18 cellular contexts compared by ENCODE assay signal in genomic region chr19:33350538-33351309, GRCh38. TPM values are rescaled to one million over a fixed set of nuclear protein-coding genes. Genes with fewer than 3 reads are reported as not detected.
DNase-seq lines count a peak whose midpoint lies in the region; ATAC-seq and TF ChIP-seq lines count a peak whose summit lies in the region.
"Had no signal": no experiment of that assay in that cellular context is flagged by ENCODE, and none has a peak within 500 bp of the region (broad histone marks: within the 10 kb centered on the region; RNA-seq: fewer than 3 reads in every experiment).

No MANE protein-coding gene starts in this region.

- H3K4me1 ChIP-seq in mammary epithelial cell (ENCODE audit: insufficient read depth, low read length) (peaks cover 17% of the 10 kb centered on the region), mesenchymal stem cell (ENCODE audit: control insufficient read depth, insufficient read depth, low read depth, low read length) (no peaks in the 10 kb centered on the region), GM23338 (ENCODE audit: insufficient read depth) (no peaks in the 10 kb centered on the region)

- no peak for TF ChIP-seq CTCF in HFFc6 (IDR thresholded peaks at IDR 0.05)
- TF ChIP-seq CTCF in mammary epithelial cell (conservative IDR thresholded peaks at IDR 0.05 in 1 of 2, IDR thresholded peaks at IDR 0.05 in 1 of 2; ENCODE audit: extremely low read depth in 1 of 2, insufficient read depth in 1 of 2, low read depth in 1 of 2, low read length in 2 of 2): no peak
- no peak for TF ChIP-seq CTCF in activated CD8-positive, alpha-beta T cell treated with anti-CD3 and anti-CD28 coated beads for 36 hours (IDR thresholded peaks at IDR 0.05)
- TF ChIP-seq CTCF in GM23338 (conservative IDR thresholded peaks at IDR 0.05; ENCODE audit: low read depth in 2 of 2): no peak

- H3K79me2 ChIP-seq in mammary epithelial cell (ENCODE audit: insufficient read depth, low read length) (no peaks in the 10 kb centered on the region), GM23338 (replicated peaks; ENCODE audit: insufficient read depth) (no peaks in the 10 kb centered on the region)

- no peak overlapping the region for H2AK5ac ChIP-seq in mesenchymal stem cell (ENCODE audit: low read length, severe bottlenecking)

- H2BK120ac ChIP-seq in mesenchymal stem cell (ENCODE audit: low read depth, low read length): no peak overlapping the region

- H3K9ac ChIP-seq in mammary epithelial cell (ENCODE audit: insufficient read depth, low read length): no peak overlapping the region
- peak overlapping the region; percentile 21 for H3K9ac ChIP-seq in mesenchymal stem cell (ENCODE audit: low read length)

- peaks cover 2% of the 10 kb centered on the region for H3K9me3 ChIP-seq in mammary epithelial cell (replicated peaks; ENCODE audit: insufficient read depth, low read length)
- H3K9me3 ChIP-seq in mesenchymal stem cell (ENCODE audit: control insufficient read depth, low read length): peaks cover 6% of the 10 kb centered on the region
- H3K9me3 ChIP-seq: right lobe of liver had no signal

- H2BK12ac ChIP-seq in mesenchymal stem cell (ENCODE audit: low read length in 2 of 2): no peak overlapping the region

- H3K4me2 ChIP-seq in mammary epithelial cell (ENCODE audit: insufficient read depth, low read depth, low read length) (peak overlapping the region; percentile 55), mesenchymal stem cell (ENCODE audit: low read length, poor library complexity, severe bottlenecking) (no peak overlapping the region), GM23338 (no peak overlapping the region)

- BruUV-seq in mammary epithelial cell (replicated peaks; lab: Mats Ljungman, UMichigan): TSS peak; percentile 78

- H3K36me3 ChIP-seq in mammary epithelial cell (ENCODE audit: insufficient read depth, low read length): no peaks in the 10 kb centered on the region
- H3K36me3 ChIP-seq in mesenchymal stem cell (ENCODE audit: control insufficient read depth in 1 of 2, insufficient read depth in 2 of 2, low read depth in 1 of 2, low read length in 2 of 2): no peaks in the 10 kb centered on the region
- H3K36me3 ChIP-seq in GM23338 (ENCODE audit: insufficient read depth): no peaks in the 10 kb centered on the region
- H3K36me3 ChIP-seq: right lobe of liver, WERI-Rb-1 had no signal

- no peaks in the 10 kb centered on the region for H3F3A ChIP-seq in GM23338 (replicated peaks; ENCODE audit: low read depth)

- 32% methylated on average over 9 of the region's 12 CpGs for WGBS in mammary epithelial cell (ENCODE audit: low coverage, missing lambda C conversion rate)
- WGBS in mesenchymal stem cell: 81% methylated on average over 12 of the region's 12 CpGs

- no peaks in the 10 kb centered on the region for H3K9me2 ChIP-seq in GM23338 (ENCODE audit: insufficient read depth)

- in situ Hi-C loops in mammary epithelial cell (cut with MboI; ENCODE audit: low sequenced_read_pairs in 2 of 2): no loop called here

- no peak overlapping the region for H3K18ac ChIP-seq in mesenchymal stem cell (ENCODE audit: low read depth in 1 of 2, low read length in 2 of 2)

- no peak overlapping the region for H3K14ac ChIP-seq in mesenchymal stem cell (ENCODE audit: low read length in 2 of 2)

- no peak overlapping the region for H3K27ac Mint-ChIP-seq in HFFc6
- no peak overlapping the region for H3K27ac Mint-ChIP-seq in activated CD8-positive, alpha-beta T cell treated with anti-CD3 and anti-CD28 coated beads for 36 hours
- no peak overlapping the region for H3K27ac Mint-ChIP-seq in activated CD4-positive, alpha-beta memory T cell treated with anti-CD3 and anti-CD28 coated beads for 36 hours
- H3K27ac Mint-ChIP-seq in GM23338: no peak overlapping the region
- no peak overlapping the region for H3K27ac Mint-ChIP-seq in T-helper 2 cell treated with Interferon-gamma antibody and Interleukin-4, amounts not matched to agents 5 μg/mL and 100 μg/mL, for 36 hours
- H3K27ac Mint-ChIP-seq: activated naive CD8-positive, alpha-beta T cell treated with anti-CD3 and anti-CD28 coated beads, Interleukin-2, amount 10 ng/mL, durations not matched to agents 7 days and 5 days; dendritic cell treated with granulocyte-macrophage colony-stimulating factor and Interleukin-4, amounts not matched to agents 40 ng/mL and 50 ng/mL, for 4 days; natural killer cell; stimulated activated naive B cell treated with anti-CD40 and anti-IgM and Interleukin-4, amounts not matched to agents 10 μg/mL and 1 μg/mL and 100 μg/mL, for 72 hours had no signal

- intact Hi-C loops in mammary epithelial cell (cut with micrococcal nuclease): loop anchor here (1.0 kb wide), 2 partner anchors 18 to 23 kb away; partner anchors contain the start of gene CEBPG
- intact Hi-C loops in activated CD8-positive, alpha-beta T cell treated with anti-CD3 and anti-CD28 coated beads for 36 hours (cut with micrococcal nuclease): no loop called here
- intact Hi-C loops in activated CD4-positive, alpha-beta memory T cell treated with anti-CD3 and anti-CD28 coated beads for 36 hours (cut with micrococcal nuclease): no loop called here

- no peak for ATAC-seq in activated CD8-positive, alpha-beta T cell treated with anti-CD3 and anti-CD28 coated beads for 36 hours
- no peak for ATAC-seq in GM23338
- ATAC-seq: left colon; natural killer cell; stimulated activated naive B cell treated with anti-CD40 and anti-IgM and Interleukin-4, amounts not matched to agents 10 μg/mL and 1 μg/mL and 100 μg/mL, for 72 hours had no signal

- H3K27ac ChIP-seq in mammary epithelial cell (ENCODE audit: insufficient read depth, low read depth, low read length) (peak overlapping the region; percentile 81), mesenchymal stem cell (ENCODE audit: low read length, poor library complexity, severe bottlenecking) (no peak overlapping the region), GM23338 (ENCODE audit: low read depth) (no peak overlapping the region)
- H3K27ac ChIP-seq: WERI-Rb-1 had no signal

- no peak overlapping the region for H4K8ac ChIP-seq in mesenchymal stem cell (ENCODE audit: low read length)

- H4K20me1 ChIP-seq in mammary epithelial cell (ENCODE audit: insufficient read depth, low read length) (no peaks in the 10 kb centered on the region), GM23338 (replicated peaks; ENCODE audit: insufficient read depth) (no peaks in the 10 kb centered on the region)

- H3K9me3 Mint-ChIP-seq in HFFc6: peaks cover 1% of the 10 kb centered on the region
- H3K9me3 Mint-ChIP-seq in activated CD8-positive, alpha-beta T cell treated with anti-CD3 and anti-CD28 coated beads for 36 hours: peaks cover 5% of the 10 kb centered on the region
- peaks cover 5% of the 10 kb centered on the region for H3K9me3 Mint-ChIP-seq in activated CD4-positive, alpha-beta memory T cell treated with anti-CD3 and anti-CD28 coated beads for 36 hours
- peaks cover 5% of the 10 kb centered on the region for H3K9me3 Mint-ChIP-seq in GM23338
- no peaks in the 10 kb centered on the region for H3K9me3 Mint-ChIP-seq in T-helper 2 cell treated with Interferon-gamma antibody and Interleukin-4, amounts not matched to agents 5 μg/mL and 100 μg/mL, for 36 hours
- H3K9me3 Mint-ChIP-seq: activated naive CD8-positive, alpha-beta T cell treated with anti-CD3 and anti-CD28 coated beads, Interleukin-2, amount 10 ng/mL, durations not matched to agents 7 days and 5 days had no signal

- peak overlapping the region; percentile 50 for H2AFZ ChIP-seq in mammary epithelial cell (ENCODE audit: low read depth, low read length)
- no peak overlapping the region for H2AFZ ChIP-seq in mesenchymal stem cell (ENCODE audit: low read depth, low read length)
- no peak overlapping the region for H2AFZ ChIP-seq in GM23338

- no peak overlapping the region for H4K91ac ChIP-seq in mesenchymal stem cell (ENCODE audit: low read length)

- H3K4me3 ChIP-seq in mammary epithelial cell (replicated peaks in 1 of 3; ENCODE audit: insufficient read depth in 1 of 3, low read depth in 2 of 3, low read length in 3 of 3) (peak overlapping the region in 1 of 3 experiments; percentile 6), mesenchymal stem cell (ENCODE audit: insufficient read depth in 1 of 2, low read depth in 1 of 2, low read length in 2 of 2) (peak overlapping the region in 1 of 2 experiments; percentile 35), GM23338 (no peak overlapping the region)
- H3K4me3 ChIP-seq: right lobe of liver had no signal

- POLR2A ChIA-PET in activated CD8-positive, alpha-beta T cell treated with anti-CD3 and anti-CD28 coated beads for 36 hours (lab: Charles Lee): no interaction called here
- POLR2A ChIA-PET in activated CD4-positive, alpha-beta memory T cell treated with anti-CD3 and anti-CD28 coated beads for 36 hours (lab: Charles Lee): no interaction called here

- no peaks in the 10 kb centered on the region for H3K36me3 Mint-ChIP-seq in HFFc6 (ENCODE audit: low read depth)
- no peaks in the 10 kb centered on the region for H3K36me3 Mint-ChIP-seq in activated CD8-positive, alpha-beta T cell treated with anti-CD3 and anti-CD28 coated beads for 36 hours (ENCODE audit: low read depth)
- H3K36me3 Mint-ChIP-seq in activated CD4-positive, alpha-beta memory T cell treated with anti-CD3 and anti-CD28 coated beads for 36 hours: no peaks in the 10 kb centered on the region
- no peaks in the 10 kb centered on the region for H3K36me3 Mint-ChIP-seq in GM23338 (ENCODE audit: low read depth)
- no peaks in the 10 kb centered on the region for H3K36me3 Mint-ChIP-seq in T-helper 2 cell treated with Interferon-gamma antibody and Interleukin-4, amounts not matched to agents 5 μg/mL and 100 μg/mL, for 36 hours (ENCODE audit: low read depth)
- H3K36me3 Mint-ChIP-seq: activated naive CD8-positive, alpha-beta T cell treated with anti-CD3 and anti-CD28 coated beads, Interleukin-2, amount 10 ng/mL, durations not matched to agents 7 days and 5 days; natural killer cell had no signal

- H3K4ac ChIP-seq in mesenchymal stem cell (ENCODE audit: low read depth in 1 of 2, low read length in 2 of 2): no peak overlapping the region

- no peak overlapping the region for H2BK15ac ChIP-seq in mesenchymal stem cell (ENCODE audit: low read depth, poor library complexity, severe bottlenecking)

- dilution Hi-C loops in mammary epithelial cell (cut with HindIII; ENCODE audit: low sequenced_read_pairs): no loop called here

- peak; percentile 84 for DNase-seq in AG20443 (ENCODE audit: low spot score)
- DNase-seq in HFFc6: peak; percentile 50
- peak; percentile 100 for DNase-seq in mammary epithelial cell
- DNase-seq in mesenchymal stem cell: no peak
- no peak for DNase-seq in activated CD8-positive, alpha-beta T cell treated with anti-CD3 and anti-CD28 coated beads for 36 hours
- DNase-seq in activated CD4-positive, alpha-beta memory T cell treated with anti-CD3 and anti-CD28 coated beads for 36 hours: no peak
- DNase-seq in GM23338 (ENCODE audit: low spot score): no peak
- no peak for DNase-seq in T-helper 2 cell treated with Interferon-gamma antibody and Interleukin-4, amounts not matched to agents 5 μg/mL and 100 μg/mL, for 36 hours (ENCODE audit: low spot score)
- DNase-seq: activated naive CD8-positive, alpha-beta T cell treated with anti-CD3 and anti-CD28 coated beads, Interleukin-2, amount 10 ng/mL, durations not matched to agents 7 days and 5 days; DND-41; H7; left colon; natural killer cell; NCI-H2029 treated with DMSO at 0.1 percent for 48 hours; right lobe of liver; stimulated activated naive B cell treated with anti-CD40 and anti-IgM and Interleukin-4, amounts not matched to agents 10 μg/mL and 1 μg/mL and 100 μg/mL, for 72 hours; WERI-Rb-1 had no signal

- H3K27me3 Mint-ChIP-seq in HFFc6 (ENCODE audit: insufficient read depth) (peaks cover 18% of the 10 kb centered on the region), GM23338 (ENCODE audit: insufficient read depth, low read depth, poor library complexity) (peaks cover 2% of the 10 kb centered on the region)
- peaks cover 17% of the 10 kb centered on the region for H3K27me3 Mint-ChIP-seq in activated CD8-positive, alpha-beta T cell treated with anti-CD3 and anti-CD28 coated beads for 36 hours
- H3K27me3 Mint-ChIP-seq in activated CD4-positive, alpha-beta memory T cell treated with anti-CD3 and anti-CD28 coated beads for 36 hours: peaks cover 18% of the 10 kb centered on the region
- H3K27me3 Mint-ChIP-seq in T-helper 2 cell treated with Interferon-gamma antibody and Interleukin-4, amounts not matched to agents 5 μg/mL and 100 μg/mL, for 36 hours (ENCODE audit: low read depth): peaks cover 5% of the 10 kb centered on the region

- H3K4me3 Mint-ChIP-seq in HFFc6: no peak overlapping the region
- H3K4me3 Mint-ChIP-seq in activated CD8-positive, alpha-beta T cell treated with anti-CD3 and anti-CD28 coated beads for 36 hours: no peak overlapping the region
- H3K4me3 Mint-ChIP-seq in activated CD4-positive, alpha-beta memory T cell treated with anti-CD3 and anti-CD28 coated beads for 36 hours: no peak overlapping the region
- no peak overlapping the region for H3K4me3 Mint-ChIP-seq in GM23338
- H3K4me3 Mint-ChIP-seq in T-helper 2 cell treated with Interferon-gamma antibody and Interleukin-4, amounts not matched to agents 5 μg/mL and 100 μg/mL, for 36 hours: no peak overlapping the region
- H3K4me3 Mint-ChIP-seq: activated naive CD8-positive, alpha-beta T cell treated with anti-CD3 and anti-CD28 coated beads, Interleukin-2, amount 10 ng/mL, durations not matched to agents 7 days and 5 days; dendritic cell treated with granulocyte-macrophage colony-stimulating factor and Interleukin-4, amounts not matched to agents 40 ng/mL and 50 ng/mL, for 4 days; natural killer cell; stimulated activated naive B cell treated with anti-CD40 and anti-IgM and Interleukin-4, amounts not matched to agents 10 μg/mL and 1 μg/mL and 100 μg/mL, for 72 hours had no signal

- CTCF ChIA-PET in mammary epithelial cell (lab: Charles Lee; ENCODE audit: low non-redundant PET): no interaction called here
- CTCF ChIA-PET in activated CD8-positive, alpha-beta T cell treated with anti-CD3 and anti-CD28 coated beads for 36 hours (lab: Charles Lee): no interaction called here
- CTCF ChIA-PET in activated CD4-positive, alpha-beta memory T cell treated with anti-CD3 and anti-CD28 coated beads for 36 hours (lab: Charles Lee): no interaction called here

- H3K27me3 ChIP-seq in mammary epithelial cell (ENCODE audit: insufficient read depth, low read length): no peaks in the 10 kb centered on the region
- H3K27me3 ChIP-seq in mesenchymal stem cell (ENCODE audit: control insufficient read depth in 1 of 2, insufficient read depth in 1 of 2, low read length in 2 of 2): peaks cover 3 to 27% of the 10 kb centered on the region in 2 experiments
- no peaks in the 10 kb centered on the region for H3K27me3 ChIP-seq in GM23338 (ENCODE audit: insufficient read depth)
- H3K27me3 ChIP-seq: right lobe of liver had no signal

- H2BK5ac ChIP-seq in mesenchymal stem cell (ENCODE audit: low read depth, low read length, poor library complexity, severe bottlenecking): no peak overlapping the region

- no peak overlapping the region for H3K23ac ChIP-seq in mesenchymal stem cell (ENCODE audit: low read length in 2 of 2)

- no peaks in the 10 kb centered on the region for H3K79me1 ChIP-seq in mesenchymal stem cell (replicated peaks; ENCODE audit: low read length, poor library complexity, severe bottlenecking)

- H3K4me1 Mint-ChIP-seq in HFFc6 (ENCODE audit: low read depth) (no peaks in the 10 kb centered on the region; the same call in 1 of the 2 replicates), GM23338 (no peaks in the 10 kb centered on the region)
- no peaks in the 10 kb centered on the region for H3K4me1 Mint-ChIP-seq in activated CD8-positive, alpha-beta T cell treated with anti-CD3 and anti-CD28 coated beads for 36 hours (ENCODE audit: low read depth)
- H3K4me1 Mint-ChIP-seq in activated CD4-positive, alpha-beta memory T cell treated with anti-CD3 and anti-CD28 coated beads for 36 hours (ENCODE audit: low read depth): no peaks in the 10 kb centered on the region
- H3K4me1 Mint-ChIP-seq in T-helper 2 cell treated with Interferon-gamma antibody and Interleukin-4, amounts not matched to agents 5 μg/mL and 100 μg/mL, for 36 hours (ENCODE audit: low read depth): no peaks in the 10 kb centered on the region
- H3K4me1 Mint-ChIP-seq: activated naive CD8-positive, alpha-beta T cell treated with anti-CD3 and anti-CD28 coated beads, Interleukin-2, amount 10 ng/mL, durations not matched to agents 7 days and 5 days; natural killer cell; stimulated activated naive B cell treated with anti-CD40 and anti-IgM and Interleukin-4, amounts not matched to agents 10 μg/mL and 1 μg/mL and 100 μg/mL, for 72 hours had no signal

RNA-seq across cellular contexts. Expression of gene CEBPG, which starts 22.8 kb away (rescaled TPM):
- 10 to 100 TPM; 10.0 to 11.2 (median 10.4) TPM for total RNA-seq in HFFc6 (2021; fragmentation: NEBNext Ultra II Directional; extraction: Animal tissue kit (Norgen Biotek cat#: 25700))
- total RNA-seq in mammary epithelial cell: 10 to 100 TPM; 39.5 to 50.0 TPM
- 18.8 TPM for polyA plus RNA-seq in mammary epithelial cell
- polyA minus RNA-seq in mammary epithelial cell: 7.5 TPM
- polyA plus RNA-seq in mesenchymal stem cell (2013, experiment 1 of 2): 12.3 TPM
- polyA plus RNA-seq in mesenchymal stem cell (2013, experiment 2 of 2): 12.5 TPM
- 10 to 100 TPM; 28.3 to 30.1 TPM for total RNA-seq in activated CD8-positive, alpha-beta T cell treated with anti-CD3 and anti-CD28 coated beads for 36 hours
- 10 to 100 TPM; 30.6 to 30.9 TPM for total RNA-seq in activated CD4-positive, alpha-beta memory T cell treated with anti-CD3 and anti-CD28 coated beads for 36 hours
- 45.1 and 50.2 TPM in 2 replicates for total RNA-seq in GM23338 (2014; rRNA removed; shearing (Covaris generic))
- polyA plus RNA-seq in GM23338 (2016; fragmentation: Nextera tagmentation; extraction: Ambion mirVana): 20.9 and 25.9 TPM in 2 replicates

RNA-seq across cellular contexts. Expression of gene CEBPA, which starts 48.4 kb away (rescaled TPM):
- total RNA-seq in HFFc6 (2021; fragmentation: NEBNext Ultra II Directional; extraction: Animal tissue kit (Norgen Biotek cat#: 25700)): under 1 TPM in 5 of 6 experiments, not detected in 1; 0.12 to 0.24 (median 0.14) TPM
- 1 to 10 TPM; 2.8 to 3.3 TPM for total RNA-seq in mammary epithelial cell
- 1.1 TPM for polyA plus RNA-seq in mammary epithelial cell
- polyA minus RNA-seq in mammary epithelial cell: 0.47 TPM
- 0.03 TPM for polyA plus RNA-seq in mesenchymal stem cell (2013, experiment 1 of 2)
- 0.07 TPM for polyA plus RNA-seq in mesenchymal stem cell (2013, experiment 2 of 2)
- total RNA-seq in activated CD8-positive, alpha-beta T cell treated with anti-CD3 and anti-CD28 coated beads for 36 hours: under 1 TPM; 0.34 to 0.45 TPM
- total RNA-seq in activated CD4-positive, alpha-beta memory T cell treated with anti-CD3 and anti-CD28 coated beads for 36 hours: under 1 TPM; 0.22 to 0.33 TPM
- total RNA-seq in GM23338 (2014; rRNA removed; shearing (Covaris generic)): 2.6 and 5.0 TPM in 2 replicates
- 0.50 and 1.2 TPM in 2 replicates for polyA plus RNA-seq in GM23338 (2016; fragmentation: Nextera tagmentation; extraction: Ambion mirVana)

Comparison
In these comparisons a context has a peak if more than half of its experiments do, and no peak if none do; other contexts are left out.
1. DNase-seq: peak in AG20443 (single experiment), HFFc6 (single experiment) and mammary epithelial cell (single experiment); none in mesenchymal stem cell (single experiment), activated CD8-positive, alpha-beta T cell treated with anti-CD3 and anti-CD28 coated beads for 36 hours (single experiment), activated CD4-positive, alpha-beta memory T cell treated with anti-CD3 and anti-CD28 coated beads for 36 hours (single experiment), GM23338 (single experiment) and T-helper 2 cell treated with Interferon-gamma antibody and Interleukin-4, amounts not matched to agents 5 μg/mL and 100 μg/mL, for 36 hours (single experiment).